In genomic region chr7:57348646-57349269, GRCh38 we compare ENCODE assay signal across 16 cellular contexts.
DNase-seq lines count a peak whose midpoint lies in the region; ATAC-seq and TF ChIP-seq lines count a peak whose summit lies in the region.
"Had no signal": no experiment of that assay in that cellular context is flagged by ENCODE, and none has a peak within 500 bp of the region (broad histone marks: within the 10 kb centered on the region; RNA-seq: fewer than 3 reads in every experiment).

No MANE protein-coding gene starts in this region.

- H4K91ac ChIP-seq in neuronal stem cell (ENCODE audit: low read depth, low read length, poor library complexity): no peak overlapping the region

- H3K18ac ChIP-seq in neuronal stem cell (ENCODE audit: low read length): no peak overlapping the region

- no peak overlapping the region for H2BK5ac ChIP-seq in neuronal stem cell (ENCODE audit: low read length)

- intact Hi-C loops in Right ventricle myocardium superior (cut with DNase I): no loop called here
- intact Hi-C loops in left cardiac atrium (cut with DNase I): no loop called here
- intact Hi-C loops in spleen (cut with DNase I; ENCODE audit: low total_unique reads): no loop called here

- no peak overlapping the region for H3K23ac ChIP-seq in neuronal stem cell (ENCODE audit: low read depth, low read length, poor library complexity)

- no peak overlapping the region for H3K4me2 ChIP-seq in neuronal stem cell (ENCODE audit: insufficient read depth, low read length, poor library complexity, severe bottlenecking)
- H3K4me2 ChIP-seq: A549 had no signal

- H3K27ac ChIP-seq in spleen (peak overlapping the region in 6 of 8 donors; percentile 38 to 58 (median 45)), neuronal stem cell (replicated peaks; ENCODE audit: low read length) (no peak overlapping the region)
- H3K27ac ChIP-seq: A549, C4-2B, HL-60 had no signal

- H2BK12ac ChIP-seq in neuronal stem cell (ENCODE audit: low read length): no peak overlapping the region

- H3K79me1 ChIP-seq in neuronal stem cell (ENCODE audit: low read depth, low read length): no peaks in the 10 kb centered on the region

- H3K9me3 ChIP-seq in spleen (peaks cover 0 to 99% (median 65%) of the 10 kb centered on the region in 8 donors), neuronal stem cell (replicated peaks in 1 of 2; ENCODE audit: control insufficient read depth in 2 of 2, insufficient read depth in 1 of 2, low read depth in 1 of 2, low read length in 2 of 2) (peaks cover 0 to 59% of the 10 kb centered on the region in 2 donors)
- H3K9me3 ChIP-seq: BE2C had no signal

- no peak overlapping the region for H2AFZ ChIP-seq in neuronal stem cell (ENCODE audit: low read length)

- WGBS in spleen, 5 donors: 52 to 71% (median 60%) methylated on average over 6 to 7 of the region's 7 CpGs
- no CpG with 5 or more reads among the region's 7 CpGs for WGBS in neuronal stem cell (ENCODE audit: extremely low coverage in 2 of 2, insufficient read length in 2 of 2, insufficient replicate concordance in 1 of 2), 2 donors

- no peak overlapping the region for H3K14ac ChIP-seq in neuronal stem cell (ENCODE audit: low read length)

- no peak overlapping the region for H2AK5ac ChIP-seq in neuronal stem cell (ENCODE audit: low read depth, low read length)

- no peak overlapping the region for H4K8ac ChIP-seq in neuronal stem cell (ENCODE audit: low read depth, low read length)

- H3K4ac ChIP-seq in neuronal stem cell (ENCODE audit: low read length): no peak overlapping the region

- no peaks in the 10 kb centered on the region for H3K36me3 ChIP-seq in spleen
- no peaks in the 10 kb centered on the region for H3K36me3 ChIP-seq in neuronal stem cell (replicated peaks in 1 of 2; ENCODE audit: control insufficient read depth in 2 of 2, insufficient read depth in 2 of 2, low read length in 2 of 2)
- H3K36me3 ChIP-seq: BE2C had no signal

- H3K4me3 ChIP-seq in spleen (no peak overlapping the region), neuronal stem cell (ENCODE audit: low read length in 2 of 2) (peak overlapping the region in 1 of 2 donors; percentile 29)
- H3K4me3 ChIP-seq: A549, GM12878 had no signal

- H3K9ac ChIP-seq in neuronal stem cell (ENCODE audit: low read depth, low read length, poor library complexity): no peak overlapping the region

- no peak for TF ChIP-seq CTCF in spleen (IDR thresholded peaks at IDR 0.05 in 8 of 11, conservative IDR thresholded peaks at IDR 0.05 in 3 of 11)

- no peak overlapping the region for H2BK120ac ChIP-seq in neuronal stem cell (ENCODE audit: low read depth, low read length)

- ATAC-seq in Right ventricle myocardium superior (ENCODE audit: poor library complexity): peak; percentile 82
- peak; percentile 72 to 84 for ATAC-seq in left cardiac atrium
- ATAC-seq in left lobe of liver: peak; percentile 83
- ATAC-seq in GM21423 (IDR thresholded peaks at IDR 0.05; ENCODE audit: unreplicated experiment): no peak
- ATAC-seq: A549, GM12878 had no signal

- no peak overlapping the region for H2BK15ac ChIP-seq in neuronal stem cell (ENCODE audit: low read length)

- no peaks in the 10 kb centered on the region for H3K4me1 ChIP-seq in spleen
- no peaks in the 10 kb centered on the region for H3K4me1 ChIP-seq in neuronal stem cell (ENCODE audit: control insufficient read depth in 2 of 2, insufficient read depth in 1 of 2, low read depth in 1 of 2, low read length in 2 of 2)
- H3K4me1 ChIP-seq: A549, BE2C had no signal

- TF ChIP-seq POLR2A in spleen (IDR thresholded peaks at IDR 0.05): no peak

- DNase-seq in Right ventricle myocardium superior (peak; percentile 61), left cardiac atrium (peak; percentile 56), left lobe of liver (ENCODE audit: low spot score) (peak; percentile 66), spleen (no peak), NOMO-1 treated with dmso at 0.1 percent for 144 hours (lab: John Stamatoyannopoulos, UW; ENCODE audit: unreplicated experiment) (no peak), neuronal stem cell (ENCODE audit: low spot score) (no peak)
- DNase-seq: BE2C; CD4-positive, alpha-beta memory T cell; DMS79; HCEC 1CT; HFFc6 had no signal

- H3K27me3 ChIP-seq in spleen (replicated peaks in 1 of 7): no peaks in the 10 kb centered on the region
- no peaks in the 10 kb centered on the region for H3K27me3 ChIP-seq in neuronal stem cell (ENCODE audit: control insufficient read depth in 3 of 3, insufficient read depth in 3 of 3, low read depth in 1 of 3, low read length in 3 of 3)
- H3K27me3 ChIP-seq: BE2C had no signal

Comparison
In these comparisons a context has a peak if more than half of its experiments do, and no peak if none do; other contexts are left out.
1. DNase-seq: peak in Right ventricle myocardium superior (single experiment), left cardiac atrium (single experiment) and left lobe of liver (single experiment); none in spleen (single experiment), NOMO-1 treated with dmso at 0.1 percent for 144 hours (single experiment) and neuronal stem cell (single experiment).